In genomic region chr4:169665039-169665732, GRCh38 we compare ENCODE assay signal across 15 cellular contexts. TPM values are rescaled to one million over a fixed set of nuclear protein-coding genes. Genes with fewer than 3 reads are reported as not detected.
DNase-seq lines count a peak whose midpoint lies in the region; ATAC-seq and TF ChIP-seq lines count a peak whose summit lies in the region.
"Had no signal": no experiment of that assay in that cellular context is flagged by ENCODE, and none has a peak within 500 bp of the region (broad histone marks: within the 10 kb centered on the region; RNA-seq: fewer than 3 reads in every experiment).

No MANE protein-coding gene starts in this region.

- no peak for TF ChIP-seq CTCF in heart right ventricle (IDR thresholded peaks at IDR 0.05)

- intact Hi-C loops in heart right ventricle (cut with DNase I) = loop anchor here in 1 of 10 donors (10.0 kb wide), 1 partner anchor 50 kb away; the partner anchor contains the start of gene NEK1
- intact Hi-C loops in cardiac septum (cut with DNase I) = no loop called here

- no peak overlapping the region for H3K9ac ChIP-seq in endocrine pancreas (ENCODE audit: control insufficient read depth, insufficient read depth, low read length)
- H3K9ac ChIP-seq: parathyroid adenoma had no signal

- H3K36me3 ChIP-seq in heart right ventricle (peaks cover 0 to 11% (median 0%) of the 10 kb centered on the region in 9 donors), endocrine pancreas (ENCODE audit: control insufficient read depth, insufficient read depth, low read length) (no peaks in the 10 kb centered on the region)
- H3K36me3 ChIP-seq: breast epithelium had no signal

- WGBS in heart right ventricle, 2 donors = 44 to 49% methylated on average over 2 of the region's 2 CpGs

- H3K27me3 ChIP-seq in heart right ventricle (no peaks in the 10 kb centered on the region), endocrine pancreas (ENCODE audit: control insufficient read depth, insufficient read depth, low read length) (no peaks in the 10 kb centered on the region)
- H3K27me3 ChIP-seq: breast epithelium had no signal

- DNase-seq in heart right ventricle (no peak), cardiac septum (ENCODE audit: low spot score) (no peak), OCI-M1 (lab: John Stamatoyannopoulos, UW) (peak; percentile 89), renal cortical epithelial cell (ENCODE audit: low read depth) (peak; percentile 26), NCI-H2171 treated with DMSO at 0.1 percent for 48 hours (lab: John Stamatoyannopoulos, UW) (no peak), activated gamma-delta T cell treated with Interleukin-2 at 50 U/mL for 16 hours (no peak)
- DNase-seq: activated CD4-positive, alpha-beta T cell treated with anti-CD3 and anti-CD28 coated beads, Interleukin-2, amount 50 U/mL, for 48 hours; KG1; NCI-H1417 treated with DMSO at 0.1 percent for 48 hours had no signal

- peak overlapping the region in 7 of 10 donors; percentile 6 to 57 (median 38) for H3K27ac ChIP-seq in heart right ventricle
- H3K27ac ChIP-seq: parathyroid adenoma had no signal

- H3K4me3 ChIP-seq in heart right ventricle (peak overlapping the region in 1 of 10 donors; percentile 5), endocrine pancreas (ENCODE audit: control insufficient read depth, insufficient read depth, low read length) (peak overlapping the region; percentile 47)
- H3K4me3 ChIP-seq: breast epithelium, HAP-1 had no signal

- ATAC-seq in heart right ventricle = no peak
- no peak for ATAC-seq in HG03159 (IDR thresholded peaks at IDR 0.05; ENCODE audit: unreplicated experiment)
- ATAC-seq: Panc1 had no signal

- peaks cover 0 to 12% (median 7%) of the 10 kb centered on the region in 11 donors for H3K9me3 ChIP-seq in heart right ventricle
- no peaks in the 10 kb centered on the region for H3K9me3 ChIP-seq in endocrine pancreas (ENCODE audit: control insufficient read depth, low read length)
- H3K9me3 ChIP-seq: breast epithelium had no signal

- H3K4me1 ChIP-seq in heart right ventricle (peaks cover 0 to 52% (median 31%) of the 10 kb centered on the region in 9 donors), endocrine pancreas (ENCODE audit: control insufficient read depth, insufficient read depth, low read length) (peaks cover 28% of the 10 kb centered on the region)

RNA-seq across cellular contexts. Expression of gene CLCN3, which starts 44.8 kb away (rescaled TPM):
- 10 to 100 TPM; 53.4 to 94.9 (median 65.2) TPM for total RNA-seq in heart right ventricle
- polyA plus RNA-seq in heart right ventricle = 10 to 100 TPM; 13.1 to 21.9 TPM
- total RNA-seq in cardiac septum = 61.4 TPM
- 50.0 and 141 TPM in 2 replicates for total RNA-seq in renal cortical epithelial cell

RNA-seq across cellular contexts. Expression of gene NEK1, which starts 52.8 kb away (rescaled TPM):
- total RNA-seq in heart right ventricle (10 to 100 TPM; 12.0 to 18.6 (median 15.5) TPM), cardiac septum (17.3 TPM), renal cortical epithelial cell (10.9 and 20.2 TPM in 2 replicates)
- polyA plus RNA-seq in heart right ventricle = 10 to 100 TPM in 1 of 2 donors, 1 to 10 TPM in 1; 3.6 to 10.8 TPM

Comparison
In these comparisons a context has a peak if more than half of its experiments do, and no peak if none do; other contexts are left out.
1. DNase-seq: peak in OCI-M1 (single experiment) and renal cortical epithelial cell (single experiment); none in heart right ventricle (0 of 2), cardiac septum (single experiment), NCI-H2171 treated with DMSO at 0.1 percent for 48 hours (single experiment) and activated gamma-delta T cell treated with Interleukin-2 at 50 U/mL for 16 hours (single experiment).